ENCODE assay signal across 8 cellular contexts in genomic region chr14:93073833-93074769, GRCh38. TPM values are rescaled to one million over a fixed set of nuclear protein-coding genes. Genes with fewer than 3 reads are reported as not detected.
DNase-seq lines count a peak whose midpoint lies in the region; ATAC-seq and TF ChIP-seq lines count a peak whose summit lies in the region.

No MANE protein-coding gene starts in this region.

- peaks cover 80% of the 10 kb centered on the region for H3K4me1 Mint-ChIP-seq in stimulated activated memory B cell treated with anti-CD40 and anti-IgM and Interleukin-4, amounts not matched to agents 10 μg/mL and 1 μg/mL and 100 μg/mL, for 72 hours

- no peak overlapping the region for H3K4me3 ChIP-seq in fibroblast of villous mesenchyme (ENCODE audit: low read depth, low read length)

- DNase-seq in SKM-1 (lab: John Stamatoyannopoulos, UW; ENCODE audit: unreplicated experiment) = peak; percentile 94
- DNase-seq in fibroblast of villous mesenchyme (ENCODE audit: low read depth) = peak; percentile 77
- no peak for DNase-seq in NCI-H1694 treated with DMSO at 0.1 percent for 48 hours (lab: John Stamatoyannopoulos, UW)
- DNase-seq in NCI-H226 = no peak
- no peak for DNase-seq in NCI-H82 (lab: John Stamatoyannopoulos, UW)

- peak overlapping the region; percentile 68 for H3K4me3 Mint-ChIP-seq in stimulated activated memory B cell treated with anti-CD40 and anti-IgM and Interleukin-4, amounts not matched to agents 10 μg/mL and 1 μg/mL and 100 μg/mL, for 72 hours

- H3K36me3 Mint-ChIP-seq in stimulated activated memory B cell treated with anti-CD40 and anti-IgM and Interleukin-4, amounts not matched to agents 10 μg/mL and 1 μg/mL and 100 μg/mL, for 72 hours = peaks cover 41% of the 10 kb centered on the region

- peak; percentile 51 for ATAC-seq in GM19397 (IDR thresholded peaks at IDR 0.05; ENCODE audit: unreplicated experiment)
- peak; percentile 25 for ATAC-seq in stimulated activated memory B cell treated with anti-CD40 and anti-IgM and Interleukin-4, amounts not matched to agents 10 μg/mL and 1 μg/mL and 100 μg/mL, for 72 hours
- ATAC-seq in GM21528 (IDR thresholded peaks at IDR 0.05; ENCODE audit: low FRiP score, unreplicated experiment) = no peak

- no peak for TF ChIP-seq CTCF in fibroblast of villous mesenchyme (IDR thresholded peaks at IDR 0.05; ENCODE audit: insufficient read depth, low read depth, low read length)

- no peaks in the 10 kb centered on the region for H3K27me3 Mint-ChIP-seq in stimulated activated memory B cell treated with anti-CD40 and anti-IgM and Interleukin-4, amounts not matched to agents 10 μg/mL and 1 μg/mL and 100 μg/mL, for 72 hours

- no peaks in the 10 kb centered on the region for H3K9me3 Mint-ChIP-seq in stimulated activated memory B cell treated with anti-CD40 and anti-IgM and Interleukin-4, amounts not matched to agents 10 μg/mL and 1 μg/mL and 100 μg/mL, for 72 hours

- H3K27ac Mint-ChIP-seq in stimulated activated memory B cell treated with anti-CD40 and anti-IgM and Interleukin-4, amounts not matched to agents 10 μg/mL and 1 μg/mL and 100 μg/mL, for 72 hours = peak overlapping the region; percentile 86

RNA-seq across cellular contexts. Expression of gene ITPK1, which starts 41.6 kb away (rescaled TPM):
- 11.6 and 15.5 TPM in 2 replicates for total RNA-seq in fibroblast of villous mesenchyme

Comparison
In these comparisons a context has a peak if more than half of its experiments do, and no peak if none do; other contexts are left out.
1. DNase-seq: peak in SKM-1 (single experiment) and fibroblast of villous mesenchyme (single experiment); none in NCI-H1694 treated with DMSO at 0.1 percent for 48 hours (single experiment), NCI-H226 (single experiment) and NCI-H82 (single experiment).